ENCODE assay signal across 22 cellular contexts in genomic region chr1:32783851-32784250, GRCh38.
"Had no signal": no experiment of that assay in that cellular context is flagged by ENCODE, and none has a peak within 500 bp of the region (broad histone marks: within the 10 kb centered on the region; RNA-seq: fewer than 3 reads in every experiment).

No MANE protein-coding gene starts in this region.

- H3K27ac ChIP-seq: brain microvascular endothelial cell, SJSA1 had no signal

- H3K9me3 ChIP-seq: SJSA1 had no signal

- DNase-seq: activated CD4-positive, alpha-beta T cell treated with anti-CD3 and anti-CD28 coated beads for 48 hours; activated CD4-positive, alpha-beta T cell treated with anti-CD3 and anti-CD28 coated beads, Interleukin-2, amount 50 U/mL, for 4 hours; activated CD4-positive, CD25-positive, alpha-beta regulatory T cell treated with anti-CD3 and anti-CD28 coated beads, Interleukin-2, amount 50 U/mL, for 72 hours; activated CD8-positive, alpha-beta memory T cell treated with anti-CD3 and anti-CD28 coated beads, Interleukin-2, amount 10 ng/mL, durations not matched to agents 7 days and 5 days; activated gamma-delta T cell; activated naive CD4-positive, alpha-beta T cell treated with anti-CD3 and anti-CD28 coated beads for 36 hours; activated T-cell treated with anti-CD3 and anti-CD28 coated beads, Interleukin-2, amount 50 U/mL, for 24 hours; brain microvascular endothelial cell; KG1; NCI-H1092; NCI-H1417; NCI-H1930; NCI-H2171; NCI-H226; NCI-H526; NCI-H82; OCI-M1; SHP77; SW 1271 had no signal

- H3K27me3 ChIP-seq: brain microvascular endothelial cell, SJSA1 had no signal

- ATAC-seq: activated CD8-positive, alpha-beta memory T cell treated with anti-CD3 and anti-CD28 coated beads, Interleukin-2, amount 10 ng/mL, durations not matched to agents 7 days and 5 days; SK-N-SH treated with all-trans-retinoic acid at 6 μM for 48 hours; WTC11 had no signal

- H3K4me3 ChIP-seq: SJSA1 had no signal
